1 cellular context compared by ENCODE assay signal in genomic region chr2:96760986-96761832, GRCh38.
A peak's percentile ranks its signal among the peaks of the same experiment; 100 is the strongest.
TF ChIP-seq lines count a peak whose summit lies in the region.

No MANE protein-coding gene starts in this region.

TF ChIP-seq in HepG2, 621 proteins besides CTCF, POLR2A, EP300 and RAD21 (continued from another document and continues in another):
- TF ChIP-seq, protein P1, sequence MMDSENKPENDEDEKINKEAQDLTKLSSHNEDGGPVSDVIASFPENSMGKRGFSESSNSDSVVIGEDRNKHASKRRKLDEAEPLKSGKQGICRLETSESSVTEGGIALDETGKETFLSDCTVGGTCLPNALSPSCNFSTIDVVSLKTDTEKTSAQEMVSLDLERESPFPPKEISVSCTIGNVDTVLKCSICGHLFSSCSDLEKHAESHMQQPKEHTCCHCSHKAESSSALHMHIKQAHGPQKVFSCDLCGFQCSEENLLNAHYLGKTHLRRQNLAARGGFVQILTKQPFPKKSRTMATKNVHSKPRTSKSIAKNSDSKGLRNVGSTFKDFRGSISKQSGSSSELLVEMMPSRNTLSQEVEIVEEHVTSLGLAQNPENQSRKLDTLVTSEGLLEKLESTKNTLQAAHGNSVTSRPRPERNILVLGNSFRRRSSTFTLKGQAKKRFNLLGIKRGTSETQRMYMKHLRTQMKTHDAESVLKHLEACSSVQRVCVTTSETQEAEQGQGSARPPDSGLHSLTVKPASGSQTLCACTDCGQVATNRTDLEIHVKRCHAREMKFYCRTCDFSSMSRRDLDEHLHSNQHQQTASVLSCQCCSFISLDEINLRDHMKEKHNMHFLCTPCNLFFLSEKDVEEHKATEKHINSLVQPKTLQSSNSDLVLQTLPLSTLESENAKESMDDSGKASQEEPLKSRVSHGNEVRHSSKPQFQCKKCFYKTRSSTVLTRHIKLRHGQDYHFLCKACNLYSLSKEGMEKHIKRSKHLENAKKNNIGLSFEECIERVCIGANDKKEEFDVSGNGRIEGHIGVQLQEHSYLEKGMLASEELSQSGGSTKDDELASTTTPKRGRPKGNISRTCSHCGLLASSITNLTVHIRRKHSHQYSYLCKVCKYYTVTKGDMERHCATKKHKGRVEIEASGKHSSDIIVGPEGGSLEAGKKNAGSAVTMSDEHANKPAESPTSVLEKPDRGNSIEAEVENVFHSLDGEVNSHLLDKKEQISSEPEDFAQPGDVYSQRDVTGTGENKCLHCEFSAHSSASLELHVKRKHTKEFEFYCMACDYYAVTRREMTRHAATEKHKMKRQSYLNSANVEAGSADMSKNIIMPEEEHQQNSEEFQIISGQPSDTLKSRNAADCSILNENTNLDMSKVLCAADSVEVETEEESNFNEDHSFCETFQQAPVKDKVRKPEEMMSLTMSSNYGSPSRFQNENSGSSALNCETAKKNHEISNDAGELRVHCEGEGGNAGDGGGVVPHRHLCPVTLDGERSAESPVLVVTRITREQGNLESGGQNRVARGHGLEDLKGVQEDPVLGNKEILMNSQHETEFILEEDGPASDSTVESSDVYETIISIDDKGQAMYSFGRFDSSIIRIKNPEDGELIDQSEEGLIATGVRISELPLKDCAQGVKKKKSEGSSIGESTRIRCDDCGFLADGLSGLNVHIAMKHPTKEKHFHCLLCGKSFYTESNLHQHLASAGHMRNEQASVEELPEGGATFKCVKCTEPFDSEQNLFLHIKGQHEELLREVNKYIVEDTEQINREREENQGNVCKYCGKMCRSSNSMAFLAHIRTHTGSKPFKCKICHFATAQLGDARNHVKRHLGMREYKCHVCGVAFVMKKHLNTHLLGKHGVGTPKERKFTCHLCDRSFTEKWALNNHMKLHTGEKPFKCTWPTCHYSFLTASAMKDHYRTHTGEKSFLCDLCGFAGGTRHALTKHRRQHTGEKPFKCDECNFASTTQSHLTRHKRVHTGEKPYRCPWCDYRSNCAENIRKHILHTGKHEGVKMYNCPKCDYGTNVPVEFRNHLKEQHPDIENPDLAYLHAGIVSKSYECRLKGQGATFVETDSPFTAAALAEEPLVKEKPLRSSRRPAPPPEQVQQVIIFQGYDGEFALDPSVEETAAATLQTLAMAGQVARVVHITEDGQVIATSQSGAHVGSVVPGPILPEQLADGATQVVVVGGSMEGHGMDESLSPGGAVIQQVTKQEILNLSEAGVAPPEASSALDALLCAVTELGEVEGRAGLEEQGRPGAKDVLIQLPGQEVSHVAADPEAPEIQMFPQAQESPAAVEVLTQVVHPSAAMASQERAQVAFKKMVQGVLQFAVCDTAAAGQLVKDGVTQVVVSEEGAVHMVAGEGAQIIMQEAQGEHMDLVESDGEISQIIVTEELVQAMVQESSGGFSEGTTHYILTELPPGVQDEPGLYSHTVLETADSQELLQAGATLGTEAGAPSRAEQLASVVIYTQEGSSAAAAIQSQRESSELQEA (CRISPR knock-in tag; IDR thresholded peaks at IDR 0.05; ENCODE audit: not compliant biosample characterization), result no peak
- TF ChIP-seq DRAP1 (CRISPR knock-in tag; IDR thresholded peaks at IDR 0.05) (0 out of 2 replicates have a peak, but pooled peaks have one; percentile 26), RFX1 (IDR thresholded peaks at IDR 0.05) (no peak), NR2C2 (CRISPR knock-in tag; IDR thresholded peaks at IDR 0.05; ENCODE audit: borderline replicate concordance) (no peak), ZFP36 (IDR thresholded peaks at IDR 0.05; ENCODE audit: borderline replicate concordance, low read depth, low read length, partially characterized antibody) (no peak), ATF1 (CRISPR knock-in tag; IDR thresholded peaks at IDR 0.05) (no peak), ZNF737 (CRISPR knock-in tag; IDR thresholded peaks at IDR 0.05; ENCODE audit: borderline replicate concordance) (no peak), JUNB (CRISPR knock-in tag; IDR thresholded peaks at IDR 0.05; ENCODE audit: borderline replicate concordance) (no peak), ZNF780A (CRISPR knock-in tag; IDR thresholded peaks at IDR 0.05) (no peak), ZBTB39 (CRISPR knock-in tag; IDR thresholded peaks at IDR 0.05) (no peak; the same call in 1 of the 2 replicates), CC2D1A (CRISPR knock-in tag; IDR thresholded peaks at IDR 0.05) (no peak), ZNF468 (CRISPR knock-in tag; IDR thresholded peaks at IDR 0.05) (0 out of 2 replicates have a peak, but pooled peaks have one; percentile 45), ELF3 (CRISPR knock-in tag; IDR thresholded peaks at IDR 0.05) (no peak), FOXO1 (CRISPR knock-in tag; IDR thresholded peaks at IDR 0.05) (peak; percentile 51; the same call in 1 of the 2 replicates), RBAK (CRISPR knock-in tag; IDR thresholded peaks at IDR 0.05) (no peak), ZNF350 (CRISPR knock-in tag; IDR thresholded peaks at IDR 0.05; ENCODE audit: borderline replicate concordance, low read depth) (no peak; the same call in 1 of the 2 replicates), ZUFSP (CRISPR knock-in tag; IDR thresholded peaks at IDR 0.05; ENCODE audit: borderline replicate concordance) (no peak), FOXC1 (CRISPR knock-in tag; IDR thresholded peaks at IDR 0.05; ENCODE audit: borderline replicate concordance) (no peak), ZFYVE20 (CRISPR knock-in tag; IDR thresholded peaks at IDR 0.05; ENCODE audit: borderline replicate concordance, low read depth) (0 out of 2 replicates have a peak, but pooled peaks have one; percentile 60), ZNF10 (CRISPR knock-in tag; IDR thresholded peaks at IDR 0.05; ENCODE audit: borderline replicate concordance, low read depth) (no peak), MAFG (CRISPR knock-in tag; IDR thresholded peaks at IDR 0.05) (no peak), GPN1 (CRISPR knock-in tag; IDR thresholded peaks at IDR 0.05; ENCODE audit: borderline replicate concordance) (no peak), STAG1 (CRISPR knock-in tag; IDR thresholded peaks at IDR 0.05) (peak; percentile 37), HNF1B (CRISPR knock-in tag; IDR thresholded peaks at IDR 0.05) (no peak), SIN3B (IDR thresholded peaks at IDR 0.05; ENCODE audit: low read length) (no peak; the same call in 1 of the 2 replicates), ZEB1 (IDR thresholded peaks at IDR 0.05; ENCODE audit: insufficient replicate concordance, low read depth) (no peak), HNF4A (CRISPR knock-in tag; IDR thresholded peaks at IDR 0.05) (no peak), TAF1 (CRISPR knock-in tag; IDR thresholded peaks at IDR 0.05) (peak; percentile 30; the same call in 1 of the 2 replicates), ISX (CRISPR knock-in tag; conservative IDR thresholded peaks at IDR 0.05) (no peak), SMAD1 (CRISPR knock-in tag; IDR thresholded peaks at IDR 0.05; ENCODE audit: borderline replicate concordance, low read depth) (peak; percentile 96; the same call in 1 of the 2 replicates), SRSF4 (IDR thresholded peaks at IDR 0.05; ENCODE audit: low read depth, low read length, poor library complexity, severe bottlenecking) (no peak), ZFP41 (CRISPR knock-in tag; IDR thresholded peaks at IDR 0.05; ENCODE audit: borderline replicate concordance) (peak; percentile 84), TMF1 (CRISPR knock-in tag; IDR thresholded peaks at IDR 0.05; ENCODE audit: low read depth) (peak; percentile 66; the same call in 1 of the 2 replicates), SNRNP70 (IDR thresholded peaks at IDR 0.05; ENCODE audit: low read depth, low read length) (no peak), ZNF660 (CRISPR knock-in tag; IDR thresholded peaks at IDR 0.05; ENCODE audit: borderline replicate concordance, low read depth) (no peak)
- TF ChIP-seq, protein P2, sequence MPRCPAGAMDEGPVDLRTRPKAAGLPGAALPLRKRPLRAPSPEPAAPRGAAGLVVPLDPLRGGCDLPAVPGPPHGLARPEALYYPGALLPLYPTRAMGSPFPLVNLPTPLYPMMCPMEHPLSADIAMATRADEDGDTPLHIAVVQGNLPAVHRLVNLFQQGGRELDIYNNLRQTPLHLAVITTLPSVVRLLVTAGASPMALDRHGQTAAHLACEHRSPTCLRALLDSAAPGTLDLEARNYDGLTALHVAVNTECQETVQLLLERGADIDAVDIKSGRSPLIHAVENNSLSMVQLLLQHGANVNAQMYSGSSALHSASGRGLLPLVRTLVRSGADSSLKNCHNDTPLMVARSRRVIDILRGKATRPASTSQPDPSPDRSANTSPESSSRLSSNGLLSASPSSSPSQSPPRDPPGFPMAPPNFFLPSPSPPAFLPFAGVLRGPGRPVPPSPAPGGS (CRISPR knock-in tag; IDR thresholded peaks at IDR 0.05), result no peak; the same call in 1 of the 2 replicates
- TF ChIP-seq, protein P3, sequence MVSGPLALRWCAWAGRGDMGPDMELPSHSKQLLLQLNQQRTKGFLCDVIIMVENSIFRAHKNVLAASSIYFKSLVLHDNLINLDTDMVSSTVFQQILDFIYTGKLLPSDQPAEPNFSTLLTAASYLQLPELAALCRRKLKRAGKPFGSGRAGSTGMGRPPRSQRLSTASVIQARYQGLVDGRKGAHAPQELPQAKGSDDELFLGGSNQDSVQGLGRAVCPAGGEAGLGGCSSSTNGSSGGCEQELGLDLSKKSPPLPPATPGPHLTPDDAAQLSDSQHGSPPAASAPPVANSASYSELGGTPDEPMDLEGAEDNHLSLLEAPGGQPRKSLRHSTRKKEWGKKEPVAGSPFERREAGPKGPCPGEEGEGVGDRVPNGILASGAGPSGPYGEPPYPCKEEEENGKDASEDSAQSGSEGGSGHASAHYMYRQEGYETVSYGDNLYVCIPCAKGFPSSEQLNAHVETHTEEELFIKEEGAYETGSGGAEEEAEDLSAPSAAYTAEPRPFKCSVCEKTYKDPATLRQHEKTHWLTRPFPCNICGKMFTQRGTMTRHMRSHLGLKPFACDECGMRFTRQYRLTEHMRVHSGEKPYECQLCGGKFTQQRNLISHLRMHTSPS (CRISPR knock-in tag; IDR thresholded peaks at IDR 0.05; ENCODE audit: low read depth), result peak; percentile 79
- TF ChIP-seq, protein P4, sequence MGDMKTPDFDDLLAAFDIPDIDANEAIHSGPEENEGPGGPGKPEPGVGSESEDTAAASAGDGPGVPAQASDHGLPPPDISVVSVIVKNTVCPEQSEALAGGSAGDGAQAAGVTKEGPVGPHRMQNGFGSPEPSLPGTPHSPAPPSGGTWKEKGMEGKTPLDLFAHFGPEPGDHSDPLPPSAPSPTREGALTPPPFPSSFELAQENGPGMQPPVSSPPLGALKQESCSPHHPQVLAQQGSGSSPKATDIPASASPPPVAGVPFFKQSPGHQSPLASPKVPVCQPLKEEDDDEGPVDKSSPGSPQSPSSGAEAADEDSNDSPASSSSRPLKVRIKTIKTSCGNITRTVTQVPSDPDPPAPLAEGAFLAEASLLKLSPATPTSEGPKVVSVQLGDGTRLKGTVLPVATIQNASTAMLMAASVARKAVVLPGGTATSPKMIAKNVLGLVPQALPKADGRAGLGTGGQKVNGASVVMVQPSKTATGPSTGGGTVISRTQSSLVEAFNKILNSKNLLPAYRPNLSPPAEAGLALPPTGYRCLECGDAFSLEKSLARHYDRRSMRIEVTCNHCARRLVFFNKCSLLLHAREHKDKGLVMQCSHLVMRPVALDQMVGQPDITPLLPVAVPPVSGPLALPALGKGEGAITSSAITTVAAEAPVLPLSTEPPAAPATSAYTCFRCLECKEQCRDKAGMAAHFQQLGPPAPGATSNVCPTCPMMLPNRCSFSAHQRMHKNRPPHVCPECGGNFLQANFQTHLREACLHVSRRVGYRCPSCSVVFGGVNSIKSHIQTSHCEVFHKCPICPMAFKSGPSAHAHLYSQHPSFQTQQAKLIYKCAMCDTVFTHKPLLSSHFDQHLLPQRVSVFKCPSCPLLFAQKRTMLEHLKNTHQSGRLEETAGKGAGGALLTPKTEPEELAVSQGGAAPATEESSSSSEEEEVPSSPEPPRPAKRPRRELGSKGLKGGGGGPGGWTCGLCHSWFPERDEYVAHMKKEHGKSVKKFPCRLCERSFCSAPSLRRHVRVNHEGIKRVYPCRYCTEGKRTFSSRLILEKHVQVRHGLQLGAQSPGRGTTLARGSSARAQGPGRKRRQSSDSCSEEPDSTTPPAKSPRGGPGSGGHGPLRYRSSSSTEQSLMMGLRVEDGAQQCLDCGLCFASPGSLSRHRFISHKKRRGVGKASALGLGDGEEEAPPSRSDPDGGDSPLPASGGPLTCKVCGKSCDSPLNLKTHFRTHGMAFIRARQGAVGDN (CRISPR knock-in tag; IDR thresholded peaks at IDR 0.05), result peak; percentile 78
